In the genomic region with DNA sequence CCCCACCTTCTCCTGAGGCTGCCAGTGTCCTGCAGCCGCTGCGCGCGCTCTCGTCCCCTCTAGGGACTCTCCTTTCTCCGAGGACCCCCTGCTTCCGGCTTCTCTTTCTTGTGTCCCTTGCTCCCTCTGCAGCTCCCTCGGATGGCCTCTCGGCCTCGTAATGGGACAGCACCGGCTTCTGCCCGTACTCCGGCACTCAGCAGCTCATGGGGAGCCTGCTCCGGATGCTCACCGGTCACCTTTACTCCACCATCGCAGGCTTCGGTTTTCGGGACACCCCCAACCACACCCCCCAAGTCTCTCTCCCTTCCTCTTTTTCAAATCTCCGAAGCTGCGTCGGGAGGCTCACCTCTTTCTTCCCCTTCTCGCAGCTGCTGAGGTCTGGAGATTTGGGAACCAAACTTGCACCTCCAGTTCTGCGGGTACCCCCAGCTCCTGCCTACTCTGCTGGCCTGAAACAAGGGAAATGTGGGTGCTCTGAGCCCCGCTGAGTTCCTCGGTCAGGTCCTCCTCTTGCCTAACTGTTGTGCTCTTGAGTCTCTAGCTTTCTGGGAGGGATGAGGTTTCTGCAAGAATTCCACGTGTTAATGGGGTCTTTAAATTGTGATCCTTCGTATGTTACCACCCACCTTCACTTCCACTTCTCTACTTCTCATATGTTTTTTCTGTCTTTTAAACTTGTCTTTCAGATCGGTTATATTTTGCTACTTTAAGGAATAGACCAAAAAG, we compare ENCODE assay signal across 8 cellular contexts. TPM values are rescaled to one million over a fixed set of nuclear protein-coding genes. Genes with fewer than 3 reads are reported as not detected.
DNase-seq lines count a peak whose midpoint lies in the region; ATAC-seq and TF ChIP-seq lines count a peak whose summit lies in the region.

No MANE protein-coding gene starts in this region.

- H3K14ac ChIP-seq in trophoblast cell (ENCODE audit: low read length): peak overlapping the region; percentile 59

- H3K9me2 ChIP-seq in OCI-LY1 (ENCODE audit: low read depth, low read length): no peaks in the 10 kb centered on the region

- ATAC-seq in HG02885 (IDR thresholded peaks at IDR 0.05; ENCODE audit: poor library complexity, unreplicated experiment): peak; percentile 24
- ATAC-seq in Right ventricle myocardium inferior: peak; percentile 7

- H3K4ac ChIP-seq in trophoblast cell (ENCODE audit: low read depth, low read length): peak overlapping the region; percentile 83

- TF ChIP-seq CTCF in OCI-LY1 (IDR thresholded peaks at IDR 0.05; ENCODE audit: low read length): no peak

- H3K4me2 ChIP-seq in OCI-LY1 (ENCODE audit: low read length) (peak overlapping the region; percentile 79), trophoblast cell (ENCODE audit: low read length) (peak overlapping the region; percentile 96)

- no peak overlapping the region for H3K23ac ChIP-seq in trophoblast cell (ENCODE audit: low read length)

- H3K18ac ChIP-seq in trophoblast cell (ENCODE audit: low read length): peak overlapping the region; percentile 90

- H4K20me1 ChIP-seq in OCI-LY1 (ENCODE audit: insufficient read depth, low read length): no peaks in the 10 kb centered on the region

- H3K27ac ChIP-seq in OCI-LY1 (ENCODE audit: low read depth, low read length, poor library complexity, severe bottlenecking) (no peak overlapping the region), trophoblast cell (ENCODE audit: low read depth, low read length) (peak overlapping the region; percentile 88)

- H2BK12ac ChIP-seq in trophoblast cell (ENCODE audit: low read length): peak overlapping the region; percentile 63

- H3K4me3 ChIP-seq in OCI-LY1 (ENCODE audit: low read depth, low read length, poor library complexity, severe bottlenecking) (peak overlapping the region; percentile 68), trophoblast cell (ENCODE audit: low read depth, low read length) (peak overlapping the region; percentile 81)

- H3K27me3 ChIP-seq in OCI-LY1 (ENCODE audit: insufficient read depth, low read length) (no peaks in the 10 kb centered on the region), trophoblast cell (ENCODE audit: insufficient read depth, low read length) (no peaks in the 10 kb centered on the region)

- no CpG with 5 or more reads among the region's 28 CpGs for WGBS in trophoblast cell (ENCODE audit: extremely low coverage, insufficient coverage, insufficient read length)

- H3K9ac ChIP-seq in OCI-LY1 (ENCODE audit: low read length) (peak overlapping the region; percentile 60; the same call in 1 of the 2 replicates), trophoblast cell (ENCODE audit: low read length) (peak overlapping the region; percentile 87)

- no peaks in the 10 kb centered on the region for H3K79me2 ChIP-seq in OCI-LY1 (ENCODE audit: insufficient read depth, low read length)
- H3K79me2 ChIP-seq in trophoblast cell (ENCODE audit: control insufficient read depth, insufficient read depth, low read length, poor library complexity): peaks cover 17% of the 10 kb centered on the region

- H3K9me3 ChIP-seq in OCI-LY1 (ENCODE audit: low read length): no peaks in the 10 kb centered on the region
- H3K9me3 ChIP-seq in trophoblast cell (ENCODE audit: insufficient read depth, low read depth, low read length): no peaks in the 10 kb centered on the region

- H4K91ac ChIP-seq in trophoblast cell (ENCODE audit: low read depth, low read length): peak overlapping the region; percentile 84

- peak overlapping the region; percentile 38 for H4K12ac ChIP-seq in trophoblast cell (ENCODE audit: low read depth, low read length)

- peaks cover 29% of the 10 kb centered on the region for H3K79me1 ChIP-seq in trophoblast cell (ENCODE audit: low read length)

- peak overlapping the region; percentile 18 for H2AK5ac ChIP-seq in trophoblast cell (ENCODE audit: low read length)

- peak overlapping the region; percentile 76 for H2BK120ac ChIP-seq in trophoblast cell (ENCODE audit: insufficient read depth, low read length, poor library complexity)

- peak overlapping the region; percentile 91 for H2BK5ac ChIP-seq in trophoblast cell (ENCODE audit: low read depth, low read length, poor library complexity)

- H4K8ac ChIP-seq in trophoblast cell (ENCODE audit: low read depth, low read length): peak overlapping the region; percentile 63

- intact Hi-C loops in Right ventricle myocardium inferior (cut with DNase I): loop anchor here (5.0 kb wide), 5 partner anchors 49 to 104 kb away; partner anchors contain the start of gene RTCA

- peak; percentile 18 for DNase-seq in NCI-H510A (lab: John Stamatoyannopoulos, UW)
- DNase-seq in NCI-H510A treated with DMSO at 0.1 percent for 48 hours (lab: John Stamatoyannopoulos, UW): no peak
- DNase-seq in activated gamma-delta T cell treated with Interleukin-2 at 50 U/mL for 16 hours: peak; percentile 25
- peak; percentile 76 for DNase-seq in Right ventricle myocardium inferior (ENCODE audit: missing footprints)
- peak; percentile 17 to 41 for DNase-seq in trophoblast cell
- DNase-seq in kidney glomerular epithelial cell (lab: John Stamatoyannopoulos, UW): no peak

- peaks cover 19% of the 10 kb centered on the region for H3K4me1 ChIP-seq in OCI-LY1 (ENCODE audit: insufficient read depth, low read length, severe bottlenecking)
- peaks cover 8 to 10% of the 10 kb centered on the region in 2 experiments for H3K4me1 ChIP-seq in trophoblast cell (ENCODE audit: control insufficient read depth in 1 of 2, insufficient read depth in 2 of 2, low read length in 2 of 2)

- peaks cover 4% of the 10 kb centered on the region; the same call in 1 of the 2 replicates for H3F3A ChIP-seq in OCI-LY1 (ENCODE audit: insufficient read depth, low read length)

- H3K36me3 ChIP-seq in OCI-LY1 (ENCODE audit: insufficient read depth, low read length) (no peaks in the 10 kb centered on the region), trophoblast cell (ENCODE audit: control insufficient read depth in 1 of 2, insufficient read depth in 2 of 2, low read length in 2 of 2) (no peaks in the 10 kb centered on the region)

- H2AFZ ChIP-seq in OCI-LY1 (ENCODE audit: low read length) (no peak overlapping the region), trophoblast cell (ENCODE audit: insufficient read depth, low read length, poor library complexity) (peak overlapping the region; percentile 56)

RNA-seq across cellular contexts. Expression of gene CDC14A, which starts 0.9 kb away (rescaled TPM):
- total RNA-seq in Right ventricle myocardium inferior: 2.7 TPM
- polyA plus RNA-seq in trophoblast cell (2013): 8.8 and 9.6 TPM in 2 replicates

Comparison
In these comparisons a context has a peak if more than half of its experiments do, and no peak if none do; other contexts are left out.
1. DNase-seq: peak in NCI-H510A (single experiment), activated gamma-delta T cell treated with Interleukin-2 at 50 U/mL for 16 hours (single experiment), Right ventricle myocardium inferior (single experiment) and trophoblast cell (2 of 2); none in NCI-H510A treated with DMSO at 0.1 percent for 48 hours (single experiment) and kidney glomerular epithelial cell (single experiment).